In genomic region chr4:61505773-61506640, GRCh38 we compare ENCODE assay signal across 25 cellular contexts.
"Had no signal": no experiment of that assay in that cellular context is flagged by ENCODE, and none has a peak within 500 bp of the region (broad histone marks: within the 10 kb centered on the region; RNA-seq: fewer than 3 reads in every experiment).

No MANE protein-coding gene starts in this region.

- ATAC-seq: effector memory CD8-positive, alpha-beta T cell; heart right ventricle; left cardiac atrium; left ventricle myocardium superior; lower lobe of right lung; natural killer cell; sciatic nerve; stimulated activated naive CD8-positive, alpha-beta T cell treated with anti-CD3 and anti-CD28 coated beads, Interleukin-15, amount 100 ng/mL, for 72 hours had no signal

- H3K4me1 ChIP-seq: esophagus squamous epithelium, lower lobe of right lung, prostate gland, thyroid gland, vagina had no signal

- H3K4me3 ChIP-seq: coronary artery, esophagus squamous epithelium, heart right ventricle, lower lobe of right lung, prostate gland, smooth muscle cell, thyroid gland, vagina had no signal

- DNase-seq: dermis blood vessel endothelial cell; effector memory CD8-positive, alpha-beta T cell; erythroblast; esophagus squamous epithelium; foreskin melanocyte; glutamatergic neuron; heart right ventricle; hippocampal formation; left cardiac atrium; left ventricle myocardium superior; lower lobe of right lung; natural killer cell; stimulated activated CD4-positive, alpha-beta T cell treated with anti-CD3 and anti-CD28 coated beads, Interleukin-12 subunit alpha, Interleukin-12 subunit beta, amount 100 ng/mL, for 4 hours; stimulated activated CD4-positive, alpha-beta T cell treated with anti-CD3 and anti-CD28 coated beads, Interleukin-1b, Interleukin-23, amount 100 ng/mL, for 48 hours; stimulated activated CD4-positive, alpha-beta T cell treated with anti-CD3 and anti-CD28 coated beads, Interleukin-4, amount 100 ng/mL, for 1 hour; stimulated activated CD8-positive, alpha-beta memory T cell treated with anti-CD3 and anti-CD28 coated beads, Interleukin-4, amount 100 ng/mL, for 48 hours; stimulated activated naive CD4-positive, alpha-beta T cell; stimulated activated naive CD8-positive, alpha-beta T cell treated with anti-CD3 and anti-CD28 coated beads, Interleukin-15, amount 100 ng/mL, for 72 hours; thyroid gland; trophoblast cell had no signal

- H3K9me3 ChIP-seq: lower lobe of right lung, prostate gland, thyroid gland, vagina had no signal

- H3K27ac ChIP-seq: coronary artery, esophagus squamous epithelium, heart right ventricle, lower lobe of right lung, prostate gland, thyroid gland, vagina had no signal

- H3K36me3 ChIP-seq: esophagus squamous epithelium, heart right ventricle, lower lobe of right lung, prostate gland, thyroid gland, vagina had no signal
